ENCODE assay signal across 21 cellular contexts in the genomic region with DNA sequence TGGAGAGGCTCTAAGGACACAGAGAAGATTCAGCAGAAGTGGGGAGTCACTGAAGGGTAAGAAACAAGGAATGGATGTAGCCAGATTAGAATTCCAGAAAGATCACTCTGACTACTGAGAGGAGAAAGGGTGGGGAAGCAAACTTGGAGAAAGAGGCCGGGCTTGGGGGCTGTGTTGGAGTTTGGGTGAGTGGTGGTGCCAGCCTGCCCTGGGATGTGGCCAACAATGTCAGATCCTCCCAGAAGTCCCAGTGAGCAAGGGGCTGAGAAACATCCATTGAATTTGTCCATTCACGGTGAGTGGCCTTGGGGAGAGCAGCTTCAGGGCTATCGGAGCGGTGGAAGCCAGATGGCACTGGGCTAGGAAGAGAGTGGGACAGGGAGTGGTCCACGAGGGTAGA.
DNase-seq lines count a peak whose midpoint lies in the region; ATAC-seq, FAIRE-seq and TF ChIP-seq lines count a peak whose summit lies in the region.
"Had no signal": no experiment of that assay in that cellular context is flagged by ENCODE, and none has a peak within 500 bp of the region (broad histone marks: within the 10 kb centered on the region; RNA-seq: fewer than 3 reads in every experiment).

No MANE protein-coding gene starts in this region.

- WGBS in pancreas, 2 donors: 90 to 94% methylated on average over 5 of the region's 5 CpGs

- peaks cover 0 to 2% (median 0%) of the 10 kb centered on the region in 3 donors for H3K4me1 ChIP-seq in pancreas
- H3K4me1 ChIP-seq: HAP-1 had no signal

- intact Hi-C loops in pancreas (cut with DNase I): loop anchor here (5.0 to 10.0 kb wide), 3 partner anchors 131 to 152 kb away; no protein-coding TSS in a partner anchor

- TF ChIP-seq CTCF in pancreas (IDR thresholded peaks at IDR 0.05): no peak

- no peaks in the 10 kb centered on the region for H3K9me3 ChIP-seq in pancreas
- H3K9me3 ChIP-seq: HAP-1 had no signal

- DNase-seq in activated CD8-positive, alpha-beta memory T cell treated with anti-CD3 and anti-CD28 coated beads for 24 hours: peak; percentile 52
- DNase-seq in activated CD8-positive, alpha-beta memory T cell treated with anti-CD3 and anti-CD28 coated beads, Interleukin-2, amount 50 U/mL, for 48 hours: no peak
- DNase-seq in ecto neural progenitor cell (ENCODE audit: low spot score) (peak; percentile 14), ureter (ENCODE audit: low spot score) (peak; percentile 25), pancreas (no peak), superior temporal gyrus (ENCODE audit: extremely low spot score) (no peak)
- DNase-seq in stimulated activated CD8-positive, alpha-beta memory T cell treated with anti-CD3 and anti-CD28 coated beads, Interleukin-4, amount 100 ng/mL, for 48 hours: peak; percentile 10
- DNase-seq: 8988T; Calu3; CD8-positive, alpha-beta memory T cell; GM23248; MG63; NCI-H1436; NCI-H1930; SHP77 treated with DMSO at 0.1 percent for 48 hours had no signal

- no peak for ATAC-seq in pancreas
- ATAC-seq: K562 had no signal

- no peaks in the 10 kb centered on the region for H3K36me3 ChIP-seq in pancreas
- H3K36me3 ChIP-seq: BLaER1 treated with 17β-estradiol and CSF1 and Interleukin-3, amounts not matched to agents 10 nM and 100 nM; HAP-1; MG63 had no signal

- no peak for FAIRE-seq in pancreas (lab: Jason Lieb, UNC)
- FAIRE-seq: G401.6, GM12892, K562 had no signal

- H3K4me3 ChIP-seq in pancreas: no peak overlapping the region
- H3K4me3 ChIP-seq: BLaER1 treated with 17β-estradiol and CSF1 and Interleukin-3, amounts not matched to agents 10 nM and 100 nM; GM23248; HAP-1; K562; MG63 had no signal

- no peaks in the 10 kb centered on the region for H3K27me3 ChIP-seq in pancreas
- H3K27me3 ChIP-seq: MG63 had no signal

- no peak overlapping the region for H3K27ac ChIP-seq in pancreas
- H3K27ac ChIP-seq: BLaER1 treated with 17β-estradiol and CSF1 and Interleukin-3, amounts not matched to agents 10 nM and 100 nM; GM23248; RWPE1 had no signal

Comparison
In these comparisons a context has a peak if more than half of its experiments do, and no peak if none do; other contexts are left out.
1. DNase-seq: peak in activated CD8-positive, alpha-beta memory T cell treated with anti-CD3 and anti-CD28 coated beads for 24 hours (single experiment), ecto neural progenitor cell (single experiment), stimulated activated CD8-positive, alpha-beta memory T cell treated with anti-CD3 and anti-CD28 coated beads, Interleukin-4, amount 100 ng/mL, for 48 hours (single experiment) and ureter (single experiment); none in activated CD8-positive, alpha-beta memory T cell treated with anti-CD3 and anti-CD28 coated beads, Interleukin-2, amount 50 U/mL, for 48 hours (single experiment), pancreas (0 of 6) and superior temporal gyrus (single experiment).